17 cellular contexts compared by ENCODE assay signal in genomic region chr16:78353610-78354009, GRCh38.
DNase-seq lines count a peak whose midpoint lies in the region; ATAC-seq and TF ChIP-seq lines count a peak whose summit lies in the region.
"Had no signal": no experiment of that assay in that cellular context is flagged by ENCODE, and none has a peak within 500 bp of the region (broad histone marks: within the 10 kb centered on the region; RNA-seq: fewer than 3 reads in every experiment).

No MANE protein-coding gene starts in this region.

- no peak overlapping the region for H2BK120ac ChIP-seq in mesenchymal stem cell (ENCODE audit: low read depth, low read length)

- no peak overlapping the region for H2BK12ac ChIP-seq in mesenchymal stem cell (ENCODE audit: low read length in 2 of 2)

- no peak for TF ChIP-seq POLR2A in prostate gland (IDR thresholded peaks at IDR 0.05)

- no peak overlapping the region for H3K18ac ChIP-seq in mesenchymal stem cell (ENCODE audit: low read depth in 1 of 2, low read length in 2 of 2)

- no peak overlapping the region for H3K14ac ChIP-seq in mesenchymal stem cell (ENCODE audit: low read length in 2 of 2)

- no peak overlapping the region for H3K4me2 ChIP-seq in mesenchymal stem cell (ENCODE audit: low read length, poor library complexity, severe bottlenecking)
- H3K4me2 ChIP-seq: SK-N-SH had no signal

- peak; percentile 1 for DNase-seq in NCI-H345 (lab: John Stamatoyannopoulos, UW)
- DNase-seq in NCI-H345 treated with DMSO at 0.1 percent for 48 hours (lab: John Stamatoyannopoulos, UW; ENCODE audit: unreplicated experiment) = no peak
- DNase-seq in NCI-H510A treated with DMSO at 0.1 percent for 48 hours (lab: John Stamatoyannopoulos, UW) = peak; percentile 51
- DNase-seq in prostate gland (ENCODE audit: low spot score) = peak; percentile 6
- no peak for DNase-seq in mesenchymal stem cell
- DNase-seq in superior temporal gyrus (ENCODE audit: extremely low spot score) = no peak
- DNase-seq: Caco-2; DND-41; GDM1; NCI-H1436; NCI-H2029 treated with DMSO at 0.1 percent for 48 hours; NCI-H446 treated with DMSO at 0.1 percent for 48 hours; NK-92 treated with Interleukin-12 subunit alpha and Interleukin-12 subunit beta, amount 100 ng/mL, for 24 hours; SK-N-SH; T-helper 17 cell had no signal

- H3K23ac ChIP-seq in mesenchymal stem cell (ENCODE audit: low read length in 2 of 2) = no peak overlapping the region

- H3K9me3 ChIP-seq in endocrine pancreas (ENCODE audit: control insufficient read depth, low read length) = no peaks in the 10 kb centered on the region
- no peaks in the 10 kb centered on the region for H3K9me3 ChIP-seq in prostate gland
- no peaks in the 10 kb centered on the region for H3K9me3 ChIP-seq in mesenchymal stem cell (ENCODE audit: control insufficient read depth, low read length)
- H3K9me3 ChIP-seq: Caco-2, SK-N-SH had no signal

- H3K36me3 ChIP-seq in endocrine pancreas (ENCODE audit: control insufficient read depth, insufficient read depth, low read length) (no peaks in the 10 kb centered on the region), prostate gland (no peaks in the 10 kb centered on the region), mesenchymal stem cell (ENCODE audit: control insufficient read depth in 1 of 2, insufficient read depth in 2 of 2, low read depth in 1 of 2, low read length in 2 of 2) (no peaks in the 10 kb centered on the region)

- no peak overlapping the region for H2AFZ ChIP-seq in mesenchymal stem cell (ENCODE audit: low read depth, low read length)

- no peaks in the 10 kb centered on the region for H3K79me1 ChIP-seq in mesenchymal stem cell (replicated peaks; ENCODE audit: low read length, poor library complexity, severe bottlenecking)

- H3K4ac ChIP-seq in mesenchymal stem cell (ENCODE audit: low read depth in 1 of 2, low read length in 2 of 2) = no peak overlapping the region

- H3K9ac ChIP-seq in endocrine pancreas (ENCODE audit: control insufficient read depth, insufficient read depth, low read length) (no peak overlapping the region), mesenchymal stem cell (ENCODE audit: low read length) (no peak overlapping the region)
- H3K9ac ChIP-seq: SK-N-SH had no signal

- H2BK5ac ChIP-seq in mesenchymal stem cell (ENCODE audit: low read depth, low read length, poor library complexity, severe bottlenecking) = no peak overlapping the region

- intact Hi-C loops in prostate gland (cut with DNase I) = no loop called here

- H3K27me3 ChIP-seq in endocrine pancreas (ENCODE audit: control insufficient read depth, insufficient read depth, low read length) (no peaks in the 10 kb centered on the region), prostate gland (replicated peaks; ENCODE audit: insufficient read depth) (no peaks in the 10 kb centered on the region), mesenchymal stem cell (ENCODE audit: control insufficient read depth in 1 of 2, insufficient read depth in 1 of 2, low read length in 2 of 2) (no peaks in the 10 kb centered on the region)

- H2AK5ac ChIP-seq in mesenchymal stem cell (ENCODE audit: low read length, severe bottlenecking) = no peak overlapping the region

- no peak for ATAC-seq in HG02884 (IDR thresholded peaks at IDR 0.05; ENCODE audit: unreplicated experiment)
- ATAC-seq: T-helper 17 cell had no signal

- H3K4me1 ChIP-seq in endocrine pancreas (ENCODE audit: control insufficient read depth, insufficient read depth, low read length) (no peaks in the 10 kb centered on the region), prostate gland (replicated peaks) (no peaks in the 10 kb centered on the region), mesenchymal stem cell (ENCODE audit: control insufficient read depth, insufficient read depth, low read depth, low read length) (no peaks in the 10 kb centered on the region)

- H2BK15ac ChIP-seq in mesenchymal stem cell (ENCODE audit: low read depth, poor library complexity, severe bottlenecking) = no peak overlapping the region

- no peak overlapping the region for H4K8ac ChIP-seq in mesenchymal stem cell (ENCODE audit: low read length)

- H4K91ac ChIP-seq in mesenchymal stem cell (ENCODE audit: low read length) = no peak overlapping the region

- TF ChIP-seq CTCF in prostate gland (IDR thresholded peaks at IDR 0.05) = no peak

- H3K4me3 ChIP-seq in endocrine pancreas (ENCODE audit: control insufficient read depth, insufficient read depth, low read length) (peak overlapping the region; percentile 75), prostate gland (no peak overlapping the region), mesenchymal stem cell (ENCODE audit: insufficient read depth in 1 of 2, low read depth in 1 of 2, low read length in 2 of 2) (no peak overlapping the region)

- H3K27ac ChIP-seq in prostate gland = no peak overlapping the region
- H3K27ac ChIP-seq in mesenchymal stem cell (ENCODE audit: low read length, poor library complexity, severe bottlenecking) = no peak overlapping the region

- WGBS in prostate gland = 29% methylated on average over 7 of the region's 7 CpGs
- WGBS in mesenchymal stem cell = 89% methylated on average over 7 of the region's 7 CpGs

Comparison
In these comparisons a context has a peak if more than half of its experiments do, and no peak if none do; other contexts are left out.
1. DNase-seq: peak in NCI-H345 (single experiment), NCI-H510A treated with DMSO at 0.1 percent for 48 hours (single experiment) and prostate gland (single experiment); none in NCI-H345 treated with DMSO at 0.1 percent for 48 hours (single experiment), mesenchymal stem cell (single experiment) and superior temporal gyrus (single experiment).